20 cellular contexts compared by ENCODE assay signal in genomic region chr1:67741786-67742185, GRCh38. TPM values are rescaled to one million over a fixed set of nuclear protein-coding genes. Genes with fewer than 3 reads are reported as not detected.
DNase-seq lines count a peak whose midpoint lies in the region; ATAC-seq, FAIRE-seq and TF ChIP-seq lines count a peak whose summit lies in the region.
"Had no signal": no experiment of that assay in that cellular context is flagged by ENCODE, and none has a peak within 500 bp of the region (broad histone marks: within the 10 kb centered on the region; RNA-seq: fewer than 3 reads in every experiment).

No MANE protein-coding gene starts in this region.

- H4K20me1 ChIP-seq in OCI-LY1 (ENCODE audit: insufficient read depth, low read length), result no peaks in the 10 kb centered on the region

- H3K36me3 ChIP-seq in OCI-LY1 (ENCODE audit: insufficient read depth, low read length) (no peaks in the 10 kb centered on the region), kidney (ENCODE audit: control insufficient read depth in 1 of 2, insufficient read depth in 2 of 2, low read length in 2 of 2) (no peaks in the 10 kb centered on the region), stomach (no peaks in the 10 kb centered on the region)
- H3K36me3 ChIP-seq in CD8-positive, alpha-beta memory T cell (ENCODE audit: insufficient read depth, low read length), result no peaks in the 10 kb centered on the region
- H3K36me3 ChIP-seq: HAP-1 had no signal

- peaks cover 0 to 37% of the 10 kb centered on the region in 2 donors for H3K27me3 Mint-ChIP-seq in CD8-positive, alpha-beta memory T cell

- peak; percentile 18 for FAIRE-seq in GM18507 (lab: Jason Lieb, UNC)
- no peak for FAIRE-seq in kidney (lab: Jason Lieb, UNC)
- FAIRE-seq: A204.1, RCC 7860 had no signal

- H3K4me3 ChIP-seq in OCI-LY1 (ENCODE audit: low read depth, low read length, poor library complexity, severe bottlenecking) (no peak overlapping the region), kidney (ENCODE audit: low read length in 2 of 2) (no peak overlapping the region), stomach (no peak overlapping the region)
- H3K4me3 ChIP-seq in CD8-positive, alpha-beta memory T cell (ENCODE audit: low read length), result no peak overlapping the region
- H3K4me3 ChIP-seq: HAP-1, SK-N-MC had no signal

- CTCF ChIA-PET in CD8-positive, alpha-beta memory T cell (lab: Charles Lee), result interaction anchor here (1.5 to 1.6 kb wide), 2 partner anchors 12 to 18 kb away, joined by 3 to 5 read pairs; no protein-coding TSS in a partner anchor

- H3F3A ChIP-seq in OCI-LY1 (ENCODE audit: insufficient read depth, low read length), result no peaks in the 10 kb centered on the region

- no peak overlapping the region for H3K27ac Mint-ChIP-seq in CD8-positive, alpha-beta memory T cell
- H3K27ac Mint-ChIP-seq: CD4-positive, alpha-beta T cell had no signal

- H3K9me3 ChIP-seq in OCI-LY1 (ENCODE audit: low read length), result no peaks in the 10 kb centered on the region
- no peaks in the 10 kb centered on the region for H3K9me3 ChIP-seq in kidney (ENCODE audit: control insufficient read depth in 1 of 2, low read length in 2 of 2)
- no peaks in the 10 kb centered on the region for H3K9me3 ChIP-seq in stomach
- no peaks in the 10 kb centered on the region for H3K9me3 ChIP-seq in CD8-positive, alpha-beta memory T cell (ENCODE audit: low read length)
- H3K9me3 ChIP-seq: HAP-1 had no signal

- no peaks in the 10 kb centered on the region for H3K27me3 ChIP-seq in OCI-LY1 (ENCODE audit: insufficient read depth, low read length)
- H3K27me3 ChIP-seq in stomach, result no peaks in the 10 kb centered on the region
- H3K27me3 ChIP-seq in CD8-positive, alpha-beta memory T cell (ENCODE audit: insufficient read depth, low read length, poor library complexity, severe bottlenecking), result no peaks in the 10 kb centered on the region

- peaks cover 0 to under 1% (median 0%) of the 10 kb centered on the region in 3 donors for H3K4me1 Mint-ChIP-seq in CD8-positive, alpha-beta memory T cell

- no peak overlapping the region for H3K4me3 Mint-ChIP-seq in CD8-positive, alpha-beta memory T cell
- H3K4me3 Mint-ChIP-seq: CD4-positive, alpha-beta T cell had no signal

- peak overlapping the region; percentile 15; the same call in 1 of the 2 replicates for H3K4me2 ChIP-seq in OCI-LY1 (ENCODE audit: low read length)

- H3K79me2 ChIP-seq in OCI-LY1 (ENCODE audit: insufficient read depth, low read length), result no peaks in the 10 kb centered on the region

- WGBS in stomach, 5 donors, result 85 to 95% (median 91%) methylated on average over 2 of the region's 2 CpGs

- no peak overlapping the region; the same call in 1 of the 2 replicates for H3K9ac ChIP-seq in OCI-LY1 (ENCODE audit: low read length)
- peak overlapping the region in 1 of 2 donors; percentile 10 for H3K9ac ChIP-seq in kidney (ENCODE audit: low read length in 2 of 2)

- peak overlapping the region; percentile 84 for H3K27ac ChIP-seq in OCI-LY1 (ENCODE audit: low read depth, low read length, poor library complexity, severe bottlenecking)
- H3K27ac ChIP-seq in kidney (ENCODE audit: low read depth in 2 of 2, low read length in 2 of 2), result peak overlapping the region; percentile 29 to 60
- H3K27ac ChIP-seq in stomach, result peak overlapping the region in 3 of 5 donors; percentile 1 to 28 (median 21)
- H3K27ac ChIP-seq in CD8-positive, alpha-beta memory T cell (ENCODE audit: low read depth, low read length), result no peak overlapping the region
- H3K27ac ChIP-seq: SK-N-MC had no signal

- no peak overlapping the region for H2AFZ ChIP-seq in OCI-LY1 (ENCODE audit: low read length)

- no peak for TF ChIP-seq POLR2A in stomach (IDR thresholded peaks at IDR 0.05)

- TF ChIP-seq CTCF in OCI-LY1 (IDR thresholded peaks at IDR 0.05; ENCODE audit: low read length) (no peak), kidney (IDR thresholded peaks at IDR 0.05; ENCODE audit: borderline replicate concordance, extremely low read depth, insufficient read depth) (no peak), stomach (IDR thresholded peaks at IDR 0.05) (no peak)

- POLR2A ChIA-PET in CD8-positive, alpha-beta memory T cell (lab: Charles Lee), result no interaction called here

- DNase-seq in GM18507 (ENCODE audit: extremely low spot score, insufficient read length, low read depth) (no peak), kidney (no peak), stomach (no peak), SHP77 treated with DMSO at 0.1 percent for 48 hours (lab: John Stamatoyannopoulos, UW) (no peak)
- no peak for DNase-seq in CD8-positive, alpha-beta memory T cell
- DNase-seq: CD4-positive, alpha-beta T cell; DMS79; NCI-H1092 treated with DMSO at 0.1 percent for 48 hours; NCI-H146; NCI-H2029 treated with DMSO at 0.1 percent for 48 hours; NCI-H2171 treated with DMSO at 0.1 percent for 48 hours; NCI-H446; NCI-H526 treated with DMSO at 0.1 percent for 48 hours had no signal

- intact Hi-C loops in kidney (cut with DNase I), result no loop called here
- intact Hi-C loops in stomach (cut with DNase I; ENCODE audit: low total_unique reads), result no loop called here

- H3K4me1 ChIP-seq in OCI-LY1 (ENCODE audit: insufficient read depth, low read length, severe bottlenecking), result peaks cover 81% of the 10 kb centered on the region
- H3K4me1 ChIP-seq in kidney (ENCODE audit: control insufficient read depth in 1 of 2, insufficient read depth in 1 of 2, low read depth in 1 of 2, low read length in 2 of 2), result peaks cover 12 to 19% of the 10 kb centered on the region in 2 donors
- H3K4me1 ChIP-seq in stomach, result peaks cover 15 to 83% (median 52%) of the 10 kb centered on the region in 4 donors
- H3K4me1 ChIP-seq in CD8-positive, alpha-beta memory T cell (ENCODE audit: insufficient read depth, low read length), result peaks cover 2% of the 10 kb centered on the region

- H3K36me3 Mint-ChIP-seq in CD8-positive, alpha-beta memory T cell, result no peaks in the 10 kb centered on the region

- H3K9me2 ChIP-seq in OCI-LY1 (ENCODE audit: low read depth, low read length), result no peaks in the 10 kb centered on the region

- ATAC-seq in HG03280 (IDR thresholded peaks at IDR 0.05; ENCODE audit: unreplicated experiment), result no peak
- ATAC-seq: Right ventricle myocardium inferior had no signal

- no peaks in the 10 kb centered on the region for H3K9me3 Mint-ChIP-seq in CD8-positive, alpha-beta memory T cell
- H3K9me3 Mint-ChIP-seq: CD4-positive, alpha-beta T cell had no signal

- TF ChIP-seq EP300 in stomach (IDR thresholded peaks at IDR 0.05), result no peak

RNA-seq across cellular contexts. Expression of gene GADD45A, which starts 56.8 kb away (rescaled TPM):
- total RNA-seq in kidney (85.6 TPM), stomach (10 to 100 TPM in 4 of 5 donors, 1 to 10 TPM in 1; 4.7 to 63.8 (median 37.5) TPM)
- polyA plus RNA-seq in kidney (ENCODE audit: insufficient read depth, low read depth, low replicate concordance) (218 TPM), stomach (10 to 100 TPM; 31.6 to 84.8 (median 39.4) TPM)
- total RNA-seq in CD8-positive, alpha-beta memory T cell, result 10 to 100 TPM; 35.2 to 36.2 TPM
- polyA plus RNA-seq in CD8-positive, alpha-beta memory T cell, result 9.8 TPM
